ENCODE assay signal across 16 cellular contexts in the genomic region with DNA sequence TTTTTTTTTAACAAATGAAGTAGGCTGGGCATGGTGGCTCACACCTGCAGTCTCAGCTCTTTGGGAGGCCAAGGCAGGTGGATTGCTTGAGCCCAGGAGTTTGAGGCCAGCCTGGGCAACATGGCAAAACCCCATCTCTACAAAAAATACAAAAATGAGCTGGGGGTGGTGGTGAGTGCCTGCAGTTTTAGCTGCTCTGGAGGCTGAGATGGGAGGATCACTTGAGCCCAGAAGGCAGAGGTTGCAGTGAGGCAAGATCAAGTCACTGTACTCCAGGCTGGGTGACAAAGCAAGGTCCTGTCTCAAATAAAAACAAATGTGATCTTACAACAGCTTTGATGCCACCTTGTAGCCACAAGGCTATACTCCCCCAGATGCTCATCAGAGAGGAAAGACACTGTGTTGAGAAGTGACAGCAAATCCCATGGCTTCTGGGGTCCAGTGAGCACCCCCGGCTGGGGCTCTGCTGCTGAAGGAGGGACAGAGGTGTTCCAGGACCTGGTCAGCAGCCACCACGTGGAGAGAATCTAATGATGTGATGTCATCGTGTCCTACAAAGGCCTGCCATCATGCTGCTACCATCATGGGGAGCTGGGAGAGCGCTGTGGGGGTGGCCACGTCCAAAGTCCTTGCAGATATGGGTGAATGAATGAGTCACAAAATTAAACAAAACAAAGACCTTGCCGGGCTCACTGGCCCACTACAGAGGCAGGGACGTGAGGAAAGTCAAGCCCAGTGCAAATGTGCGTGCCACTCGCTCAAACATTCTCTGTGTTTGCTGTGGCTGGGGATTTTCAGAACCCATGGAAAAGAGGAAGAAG.
DNase-seq lines count a peak whose midpoint lies in the region; ATAC-seq and TF ChIP-seq lines count a peak whose summit lies in the region.
"Had no signal": no experiment of that assay in that cellular context is flagged by ENCODE, and none has a peak within 500 bp of the region (broad histone marks: within the 10 kb centered on the region; RNA-seq: fewer than 3 reads in every experiment).

No MANE protein-coding gene starts in this region.

- DNase-seq in left ventricle myocardium inferior (no peak), left cardiac atrium (no peak), left kidney (ENCODE audit: low read depth, low spot score) (peak; percentile 46), type B pancreatic cell (ENCODE audit: extremely low spot score, unreplicated experiment) (no peak), SJCRH30 (no peak)
- DNase-seq: glutamatergic neuron; naive thymus-derived CD8-positive, alpha-beta T cell; NCI-H187 treated with DMSO at 0.1 percent for 48 hours; NCI-H510A; sigmoid colon; stimulated activated naive CD4-positive, alpha-beta T cell treated with Interleukin-2 at 50 U/mL for 16 hours had no signal

- H3K9me3 Mint-ChIP-seq in activated T-helper 17 cell treated with anti-CD3 and anti-CD28 coated beads, Interleukin-2, amount 50 U/mL, for 72 hours: no peaks in the 10 kb centered on the region
- H3K9me3 Mint-ChIP-seq in type B pancreatic cell: no peaks in the 10 kb centered on the region
- H3K9me3 Mint-ChIP-seq: activated naive CD4-positive, alpha-beta T cell treated with anti-CD3 and anti-CD28 coated beads, Interleukin-2, amount 50 U/mL, for 72 hours; naive thymus-derived CD8-positive, alpha-beta T cell had no signal

- H3K27me3 Mint-ChIP-seq in activated T-helper 17 cell treated with anti-CD3 and anti-CD28 coated beads, Interleukin-2, amount 50 U/mL, for 72 hours: no peaks in the 10 kb centered on the region
- H3K27me3 Mint-ChIP-seq in type B pancreatic cell: no peaks in the 10 kb centered on the region
- H3K27me3 Mint-ChIP-seq: naive thymus-derived CD8-positive, alpha-beta T cell had no signal

- peak overlapping the region; percentile 75 for H3K27ac Mint-ChIP-seq in activated T-helper 17 cell treated with anti-CD3 and anti-CD28 coated beads, Interleukin-2, amount 50 U/mL, for 72 hours
- H3K27ac Mint-ChIP-seq in type B pancreatic cell: peak overlapping the region; percentile 73

- ATAC-seq in left cardiac atrium (no peak), GM21360 (IDR thresholded peaks at IDR 0.05; ENCODE audit: unreplicated experiment) (no peak), GM18502 (IDR thresholded peaks at IDR 0.05; ENCODE audit: poor library complexity, unreplicated experiment) (no peak)
- ATAC-seq in activated T-helper 17 cell treated with anti-CD3 and anti-CD28 coated beads, Interleukin-2, amount 50 U/mL, for 72 hours (replicated peaks): no peak
- ATAC-seq: activated naive CD4-positive, alpha-beta T cell treated with anti-CD3 and anti-CD28 coated beads, Interleukin-2, amount 50 U/mL, for 72 hours; naive thymus-derived CD8-positive, alpha-beta T cell had no signal

- H3K9me3 ChIP-seq in left ventricle myocardium inferior (replicated peaks) (no peaks in the 10 kb centered on the region), SJCRH30 (replicated peaks) (no peaks in the 10 kb centered on the region)
- H3K9me3 ChIP-seq: sigmoid colon had no signal

- H3K27me3 ChIP-seq in left ventricle myocardium inferior (ENCODE audit: low read depth) (no peaks in the 10 kb centered on the region), SJCRH30 (no peaks in the 10 kb centered on the region)
- H3K27me3 ChIP-seq: sigmoid colon had no signal

- H3K4me1 Mint-ChIP-seq in activated T-helper 17 cell treated with anti-CD3 and anti-CD28 coated beads, Interleukin-2, amount 50 U/mL, for 72 hours: peaks cover 17% of the 10 kb centered on the region
- H3K4me1 Mint-ChIP-seq in type B pancreatic cell (ENCODE audit: unreplicated experiment): peaks cover 21% of the 10 kb centered on the region

- H3K27ac ChIP-seq in left ventricle myocardium inferior (replicated peaks): peak overlapping the region; percentile 66
- no peak overlapping the region for H3K27ac ChIP-seq in SJCRH30
- H3K27ac ChIP-seq: HL-60 had no signal

- H3K4me3 ChIP-seq in left ventricle myocardium inferior (no peak overlapping the region), SJCRH30 (no peak overlapping the region)
- H3K4me3 ChIP-seq: sigmoid colon had no signal

- peaks cover 78% of the 10 kb centered on the region for H3K4me1 ChIP-seq in left ventricle myocardium inferior
- peaks cover 33% of the 10 kb centered on the region for H3K4me1 ChIP-seq in SJCRH30

- no peak overlapping the region for H3K4me3 Mint-ChIP-seq in activated T-helper 17 cell treated with anti-CD3 and anti-CD28 coated beads, Interleukin-2, amount 50 U/mL, for 72 hours
- peak overlapping the region; percentile 21 for H3K4me3 Mint-ChIP-seq in type B pancreatic cell
- H3K4me3 Mint-ChIP-seq: naive thymus-derived CD8-positive, alpha-beta T cell had no signal

- H3K36me3 Mint-ChIP-seq in activated T-helper 17 cell treated with anti-CD3 and anti-CD28 coated beads, Interleukin-2, amount 50 U/mL, for 72 hours (ENCODE audit: low read depth): peaks cover 99% of the 10 kb centered on the region
- H3K36me3 Mint-ChIP-seq in type B pancreatic cell: peaks cover 14% of the 10 kb centered on the region
- H3K36me3 Mint-ChIP-seq: activated naive CD4-positive, alpha-beta T cell treated with anti-CD3 and anti-CD28 coated beads, Interleukin-2, amount 50 U/mL, for 72 hours had no signal

- H3K36me3 ChIP-seq in left ventricle myocardium inferior: peaks cover 57% of the 10 kb centered on the region
- peaks cover 6% of the 10 kb centered on the region; the same call in 1 of the 2 replicates for H3K36me3 ChIP-seq in SJCRH30

- no peak for TF ChIP-seq CTCF in left ventricle myocardium inferior (IDR thresholded peaks at IDR 0.05; ENCODE audit: borderline replicate concordance)
- no peak for TF ChIP-seq CTCF in type B pancreatic cell (conservative IDR thresholded peaks at IDR 0.05)

- intact Hi-C loops in left ventricle myocardium inferior (cut with micrococcal nuclease) (no loop called here), left cardiac atrium (cut with DNase I) (loop anchor here in 1 of 2 donors (5.0 kb wide), 1 partner anchor 131 kb away; no protein-coding TSS in a partner anchor)
